ENCODE assay signal across 8 cellular contexts in the genomic region with DNA sequence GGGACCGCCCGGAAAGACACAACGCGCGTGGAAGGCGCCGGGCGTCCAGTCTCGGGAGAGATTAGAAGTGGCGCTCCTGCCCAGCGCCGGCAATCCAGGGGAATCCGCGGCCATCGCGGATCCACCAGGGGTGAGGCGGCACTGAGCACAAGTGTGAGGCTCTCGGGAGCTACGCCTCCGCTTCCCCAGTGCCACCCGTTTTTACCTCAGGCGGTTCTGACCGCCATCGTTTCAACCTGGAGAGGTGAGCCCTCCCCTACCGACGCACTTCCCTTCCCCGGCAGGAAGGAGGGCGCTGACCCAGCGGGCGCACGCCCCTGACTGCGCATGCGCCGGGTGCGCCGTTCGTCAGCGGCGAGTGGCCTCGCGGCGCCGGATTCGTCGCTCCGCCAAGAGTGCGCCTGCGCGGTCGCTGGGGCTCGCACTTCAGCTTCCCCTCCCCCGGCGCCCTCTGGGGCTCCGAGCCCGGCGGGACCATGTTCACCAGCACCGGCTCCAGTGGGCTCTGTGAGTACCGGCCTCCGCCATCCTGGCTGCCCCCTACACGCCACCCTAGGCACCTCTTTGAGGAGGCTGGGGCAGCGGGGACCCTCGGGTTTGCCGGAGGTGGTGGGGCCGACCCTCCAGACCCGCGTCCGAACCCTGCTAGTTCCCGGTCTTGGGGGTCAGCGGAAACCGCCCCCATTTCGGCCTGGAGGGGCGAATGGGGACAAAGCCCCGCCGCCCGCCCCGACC. TPM values are rescaled to one million over a fixed set of nuclear protein-coding genes. Genes with fewer than 3 reads are reported as not detected.
DNase-seq lines count a peak whose midpoint lies in the region; ATAC-seq and TF ChIP-seq lines count a peak whose summit lies in the region.

A gene with protein sequence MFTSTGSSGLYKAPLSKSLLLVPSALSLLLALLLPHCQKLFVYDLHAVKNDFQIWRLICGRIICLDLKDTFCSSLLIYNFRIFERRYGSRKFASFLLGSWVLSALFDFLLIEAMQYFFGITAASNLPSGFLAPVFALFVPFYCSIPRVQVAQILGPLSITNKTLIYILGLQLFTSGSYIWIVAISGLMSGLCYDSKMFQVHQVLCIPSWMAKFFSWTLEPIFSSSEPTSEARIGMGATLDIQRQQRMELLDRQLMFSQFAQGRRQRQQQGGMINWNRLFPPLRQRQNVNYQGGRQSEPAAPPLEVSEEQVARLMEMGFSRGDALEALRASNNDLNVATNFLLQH (plus strand): TSS at position 422 of the 735 bp plus-strand sequence. CDS start 55 bp downstream, at position 477.

- H3K9me3 ChIP-seq in IMR-90 (ENCODE audit: control insufficient read depth, insufficient read depth, low read length) (no peaks in the 10 kb centered on the region), mucosa of rectum (ENCODE audit: control insufficient read depth in 2 of 2, low read length in 2 of 2) (no peaks in the 10 kb centered on the region)

- no peaks in the 10 kb centered on the region for H3K27me3 ChIP-seq in IMR-90 (ENCODE audit: control insufficient read depth, insufficient read depth, low read length)
- no peaks in the 10 kb centered on the region for H3K27me3 ChIP-seq in mucosa of rectum (ENCODE audit: control insufficient read depth in 2 of 2, insufficient read depth in 2 of 2, low read length in 2 of 2)

- no peak within 1 kb of the TSS for H2BK20ac ChIP-seq in IMR-90 (ENCODE audit: low read depth, low read length)

- ATAC-seq in GM21528 (IDR thresholded peaks at IDR 0.05; ENCODE audit: low FRiP score, unreplicated experiment) (peak; percentile 75), IMR-90 (ENCODE audit: low read depth) (peak; percentile 96)

- peak within 1 kb of the TSS; percentile 84; the same call in 1 of the 2 replicates for H2AK5ac ChIP-seq in IMR-90 (ENCODE audit: low read depth, low read length)

- peak within 1 kb of the TSS; percentile 75 for H4K5ac ChIP-seq in IMR-90 (ENCODE audit: low read depth, low read length)

- H3K56ac ChIP-seq in IMR-90 (ENCODE audit: extremely low read depth, insufficient read depth, low read length), result peak within 1 kb of the TSS; percentile 72

- peak within 1 kb of the TSS; percentile 28; the same call in 1 of the 2 replicates for H2BK120ac ChIP-seq in IMR-90 (ENCODE audit: low read depth, low read length)

- H2AFZ ChIP-seq in IMR-90 (replicated peaks; ENCODE audit: low read length, poor library complexity), result peak within 1 kb of the TSS; percentile 100

- H3K4ac ChIP-seq in IMR-90 (ENCODE audit: low read depth, low read length), result peak within 1 kb of the TSS; percentile 95

- H3K23ac ChIP-seq in IMR-90 (ENCODE audit: low read depth, low read length), result peak within 1 kb of the TSS; percentile 96

- TF ChIP-seq POLR2A in IMR-90 (IDR thresholded peaks at IDR 0.05; ENCODE audit: low read depth, low read length), result peak; percentile 98

- TF ChIP-seq RAD21 in IMR-90 (IDR thresholded peaks at IDR 0.05; ENCODE audit: low read length), result no peak

- H2BK15ac ChIP-seq in IMR-90 (ENCODE audit: low read depth, low read length), result no peak within 1 kb of the TSS

- H3K36me3 ChIP-seq in IMR-90 (ENCODE audit: control insufficient read depth, insufficient read depth, low read length), result peaks cover under 1% of the 10 kb centered on the region; the same call in 1 of the 2 replicates
- no peaks in the 10 kb centered on the region for H3K36me3 ChIP-seq in mucosa of rectum (ENCODE audit: control insufficient read depth in 2 of 2, insufficient read depth in 2 of 2, low read length in 2 of 2)

- CTCF ChIA-PET in IMR-90 (lab: Yijun Ruan, JAX), result interaction anchor here (0.6 to 0.9 kb wide), 4 partner anchors 57 to 237 kb away, joined by 3 to 5 read pairs (median 4); no protein-coding TSS in a partner anchor

- POLR2A ChIA-PET in IMR-90 (lab: Charles Lee; ENCODE audit: unreplicated experiment), result interaction anchor here (0.6 to 1.5 kb wide), 2 partner anchors 9 to 72 kb away, joined by 3 to 6 read pairs; no protein-coding TSS in a partner anchor

- H3K27ac ChIP-seq in IMR-90 (ENCODE audit: insufficient read depth, low read length), result peak within 1 kb of the TSS; percentile 91
- peak within 1 kb of the TSS; percentile 84 for H3K27ac ChIP-seq in epithelial cell of prostate
- peak within 1 kb of the TSS; percentile 98 to 99 for H3K27ac ChIP-seq in mucosa of rectum (ENCODE audit: low read depth in 2 of 2, low read length in 2 of 2)

- dilution Hi-C loops in IMR-90 (cut with HindIII; ENCODE audit: low sequenced_read_pairs, unreplicated experiment), result no loop called here

- no TSS peak for BruUV-seq in IMR-90 (replicated peaks; lab: Mats Ljungman, UMichigan)

- H2AK9ac ChIP-seq in IMR-90 (replicated peaks; ENCODE audit: low read depth, low read length, poor library complexity), result peak within 1 kb of the TSS; percentile 99

- H2BK5ac ChIP-seq in IMR-90 (ENCODE audit: low read depth, low read length, poor library complexity, severe bottlenecking), result peak within 1 kb of the TSS; percentile 67

- H4K91ac ChIP-seq in IMR-90 (ENCODE audit: insufficient read depth, low read depth, low read length), result peak within 1 kb of the TSS; percentile 89

- peak within 1 kb of the TSS; percentile 93 for H3K9ac ChIP-seq in IMR-90 (ENCODE audit: low read depth, low read length)
- H3K9ac ChIP-seq in mucosa of rectum (ENCODE audit: low read depth in 1 of 2, low read length in 2 of 2), result peak within 1 kb of the TSS; percentile 99

- peak within 1 kb of the TSS; percentile 74 for H3K4me2 ChIP-seq in IMR-90 (ENCODE audit: low read depth, low read length)

- WGBS in IMR-90 (ENCODE audit: extremely low coverage in 2 of 2, insufficient read length in 1 of 2), 2 experiments, result 0% methylated on average over 44 of the region's 76 CpGs; no CpG with 5 or more reads in 1 of the 2 experiments

- no peak within 1 kb of the TSS; the same call in 1 of the 2 replicates for H3K18ac ChIP-seq in IMR-90 (ENCODE audit: low read depth, low read length)

- H3K4me3 ChIP-seq in IMR-90 (ENCODE audit: insufficient read depth, low read depth, low read length) (peak within 1 kb of the TSS; percentile 93), mucosa of rectum (ENCODE audit: low read length in 2 of 2) (peak within 1 kb of the TSS; percentile 82 to 96)

- H3K9me1 ChIP-seq in IMR-90 (ENCODE audit: insufficient read depth, low read length), result peaks cover 2% of the 10 kb centered on the region; the same call in 1 of the 2 replicates

- in situ Hi-C loops in IMR-90 (cut with MboI; ENCODE audit: low sequenced_read_pairs), result no loop called here

- intact Hi-C loops in IMR-90 (cut with micrococcal nuclease), result loop anchor here (5.0 kb wide), 1 partner anchor 57 kb away; the partner anchor contains the start of gene GPR18

- DNase-seq in DMS114 treated with DMSO at 0.1 percent for 48 hours (lab: John Stamatoyannopoulos, UW; ENCODE audit: unreplicated experiment) (peak; percentile 61), IMR-90 (peak; percentile 91), OCI-M1 (lab: John Stamatoyannopoulos, UW) (peak; percentile 98), activated T-cell treated with anti-CD3 and anti-CD28 coated beads for 4 hours (peak; percentile 94), epithelial cell of prostate (ENCODE audit: low read depth, low spot score) (peak; percentile 69)
- peak; percentile 96 for DNase-seq in stimulated activated CD8-positive, alpha-beta memory T cell treated with anti-CD3 and anti-CD28 coated beads, Interleukin-4, amount 100 ng/mL, for 48 hours

- H4K8ac ChIP-seq in IMR-90 (ENCODE audit: low read depth in 2 of 2, low read length in 2 of 2), result peak within 1 kb of the TSS; percentile 97 to 98

- H3K4me1 ChIP-seq in IMR-90 (ENCODE audit: control insufficient read depth, insufficient read depth, low read length) (no peaks in the 10 kb centered on the region; the same call in 1 of the 2 replicates), mucosa of rectum (ENCODE audit: control insufficient read depth in 2 of 2, insufficient read depth in 2 of 2, low read length in 2 of 2) (peaks cover 33 to 43% of the 10 kb centered on the region in 2 donors)

- H3K14ac ChIP-seq in IMR-90 (replicated peaks; ENCODE audit: low read depth, low read length), result peak within 1 kb of the TSS; percentile 87

- peaks cover 24% of the 10 kb centered on the region for H4K20me1 ChIP-seq in IMR-90 (ENCODE audit: insufficient read depth, low read length)

- no peak for TF ChIP-seq CTCF in IMR-90 (conservative IDR thresholded peaks at IDR 0.05; ENCODE audit: low read depth, low read length)

- H3K79me1 ChIP-seq in IMR-90 (ENCODE audit: low read depth in 1 of 2, low read length in 2 of 2), result peaks cover 19 to 50% of the 10 kb centered on the region in 2 experiments

TF ChIP-seq in IMR-90, 13 proteins besides CTCF, POLR2A, EP300 and RAD21:
- TF ChIP-seq MAZ (IDR thresholded peaks at IDR 0.05; ENCODE audit: borderline replicate concordance, low read depth, low read length), result peak; percentile 72; the same call in 1 of the 2 replicates
- TF ChIP-seq CHD1 (IDR thresholded peaks at IDR 0.05; ENCODE audit: low read depth, low read length), result peak; percentile 83; the same call in 1 of the 2 replicates
- TF ChIP-seq MXI1 (IDR thresholded peaks at IDR 0.05; ENCODE audit: borderline replicate concordance, low read depth, low read length), result peak; percentile 14; the same call in 1 of the 2 replicates
- TF ChIP-seq CEBPB (IDR thresholded peaks at IDR 0.05; ENCODE audit: low read depth, low read length), result no peak
- TF ChIP-seq MAFK (IDR thresholded peaks at IDR 0.05; ENCODE audit: low read depth, low read length), result no peak

RNA-seq across cellular contexts. Expression of the gene that starts here (rescaled TPM):
- total RNA-seq in IMR-90 (2012; rRNA removed), result 20.8 and 23.6 TPM in 2 replicates
- 28.9 and 36.3 TPM in 2 replicates for polyA plus RNA-seq in IMR-90 (2012; rRNA removed)
- 29.0 and 35.1 TPM in 2 replicates for polyA plus RNA-seq in IMR-90 (2012; cell fraction: cytosol; rRNA removed)
- polyA plus RNA-seq in IMR-90 (2012; cell fraction: nucleus; rRNA removed; ENCODE audit: low replicate concordance), result 17.0 and 27.8 TPM in 2 replicates

Comparison
In these comparisons a context has a peak if more than half of its experiments do, and no peak if none do; other contexts are left out.
1. Peak in every context shown above with its lines: DNase-seq, ATAC-seq, H3K4me3 ChIP-seq and H3K27ac ChIP-seq.